In genomic region chr10:4243651-4244050, GRCh38 we compare ENCODE assay signal across 10 cellular contexts.
DNase-seq lines count a peak whose midpoint lies in the region; ATAC-seq and TF ChIP-seq lines count a peak whose summit lies in the region.
"Had no signal": no experiment of that assay in that cellular context is flagged by ENCODE, and none has a peak within 500 bp of the region (broad histone marks: within the 10 kb centered on the region; RNA-seq: fewer than 3 reads in every experiment).

No MANE protein-coding gene starts in this region.

- H3K4me3 ChIP-seq in tibial nerve: peak overlapping the region in 1 of 4 donors; percentile 23

- peak overlapping the region in 3 of 4 donors; percentile 24 to 86 (median 84) for H3K27ac ChIP-seq in tibial nerve

- ATAC-seq in activated T-cell treated with anti-CD3 and anti-CD28 coated beads, Interleukin-2, amount 50 U/mL, for 4 hours: peak; percentile 91
- ATAC-seq in T-cell (replicated peaks in 1 of 4): no peak

- no peak overlapping the region for H3K4me3 Mint-ChIP-seq in activated T-cell treated with anti-CD3 and anti-CD28 coated beads, Interleukin-2, amount 50 U/mL, for 4 hours
- no peak overlapping the region for H3K4me3 Mint-ChIP-seq in T-cell
- H3K4me3 Mint-ChIP-seq: CD14-positive monocyte; T-helper 1 cell treated with Interleukin-12 subunit alpha and Interleukin-12 subunit beta and Interleukin-4 antibody, amounts not matched to agents 30 μg/mL and 1 μg/mL, for 36 hours had no signal

- H3K27me3 ChIP-seq in tibial nerve: no peaks in the 10 kb centered on the region

- no peaks in the 10 kb centered on the region for H3K9me3 ChIP-seq in tibial nerve

- no peak overlapping the region for H3K27ac Mint-ChIP-seq in T-cell
- H3K27ac Mint-ChIP-seq: CD14-positive monocyte; T-helper 1 cell treated with Interleukin-12 subunit alpha and Interleukin-12 subunit beta and Interleukin-4 antibody, amounts not matched to agents 30 μg/mL and 1 μg/mL, for 36 hours had no signal

- H3K4me1 Mint-ChIP-seq in activated T-cell treated with anti-CD3 and anti-CD28 coated beads, Interleukin-2, amount 50 U/mL, for 4 hours (ENCODE audit: low read depth): peaks cover 35% of the 10 kb centered on the region
- peaks cover 0 to 30% (median 23%) of the 10 kb centered on the region in 3 donors for H3K4me1 Mint-ChIP-seq in T-cell

- no peaks in the 10 kb centered on the region for H3K36me3 Mint-ChIP-seq in activated T-cell treated with anti-CD3 and anti-CD28 coated beads, Interleukin-2, amount 50 U/mL, for 4 hours (ENCODE audit: insufficient read depth)
- no peaks in the 10 kb centered on the region for H3K36me3 Mint-ChIP-seq in T-cell
- H3K36me3 Mint-ChIP-seq: CD14-positive monocyte had no signal

- H3K27me3 Mint-ChIP-seq in activated T-cell treated with anti-CD3 and anti-CD28 coated beads, Interleukin-2, amount 50 U/mL, for 4 hours (ENCODE audit: low read depth): no peaks in the 10 kb centered on the region
- H3K27me3 Mint-ChIP-seq in T-cell: no peaks in the 10 kb centered on the region

- no peaks in the 10 kb centered on the region for H3K36me3 ChIP-seq in tibial nerve

- no peak for TF ChIP-seq POLR2A in tibial nerve (IDR thresholded peaks at IDR 0.05)
- no peak for TF ChIP-seq POLR2A in erythroblast (IDR thresholded peaks at IDR 0.05; ENCODE audit: low read length)

- POLR2A ChIA-PET in T-cell (lab: Charles Lee): no interaction called here

- no peak for TF ChIP-seq CTCF in tibial nerve (IDR thresholded peaks at IDR 0.05)

- DNase-seq in activated T-cell treated with anti-CD3 and anti-CD28 coated beads, Interleukin-2, amount 50 U/mL, for 4 hours: no peak
- no peak for DNase-seq in activated T-cell treated with anti-CD3 and anti-CD28 coated beads, Interleukin-2, amount 50 U/mL, for 48 hours
- DNase-seq in amniotic epithelial cell (ENCODE audit: low read depth) (peak; percentile 100), hepatic stellate cell (ENCODE audit: low spot score) (peak; percentile 22), tibial nerve (ENCODE audit: low spot score in 2 of 2) (peak in 1 of 2 donors; percentile 43), NCI-H2029 treated with DMSO at 0.1 percent for 48 hours (lab: John Stamatoyannopoulos, UW) (no peak), erythroblast (lab: John Stamatoyannopoulos, UW) (no peak), T-cell (no peak)

- H3K9me3 Mint-ChIP-seq in activated T-cell treated with anti-CD3 and anti-CD28 coated beads, Interleukin-2, amount 50 U/mL, for 4 hours: no peaks in the 10 kb centered on the region
- H3K9me3 Mint-ChIP-seq in T-cell: no peaks in the 10 kb centered on the region
- H3K9me3 Mint-ChIP-seq: T-helper 1 cell treated with Interleukin-12 subunit alpha and Interleukin-12 subunit beta and Interleukin-4 antibody, amounts not matched to agents 30 μg/mL and 1 μg/mL, for 36 hours had no signal

- CTCF ChIA-PET in T-cell (lab: Charles Lee): no interaction called here

- WGBS in tibial nerve, 2 donors: 46 to 52% methylated on average over 1 of the region's 1 CpG

- TF ChIP-seq EP300 in tibial nerve (IDR thresholded peaks at IDR 0.05): peak in 1 of 2 donors; percentile 53

- peaks cover 0 to 41% (median 17%) of the 10 kb centered on the region in 4 donors for H3K4me1 ChIP-seq in tibial nerve

Comparison
In these comparisons a context has a peak if more than half of its experiments do, and no peak if none do; other contexts are left out.
1. ATAC-seq: peak in activated T-cell treated with anti-CD3 and anti-CD28 coated beads, Interleukin-2, amount 50 U/mL, for 4 hours (2 of 2); none in T-cell (0 of 4).
2. DNase-seq: peak in amniotic epithelial cell (single experiment) and hepatic stellate cell (single experiment); none in activated T-cell treated with anti-CD3 and anti-CD28 coated beads, Interleukin-2, amount 50 U/mL, for 4 hours (single experiment), activated T-cell treated with anti-CD3 and anti-CD28 coated beads, Interleukin-2, amount 50 U/mL, for 48 hours (0 of 2), NCI-H2029 treated with DMSO at 0.1 percent for 48 hours (single experiment), erythroblast (0 of 2) and T-cell (0 of 34).